Comparison of ENCODE assay signal across 1 cellular context in the genomic region with DNA sequence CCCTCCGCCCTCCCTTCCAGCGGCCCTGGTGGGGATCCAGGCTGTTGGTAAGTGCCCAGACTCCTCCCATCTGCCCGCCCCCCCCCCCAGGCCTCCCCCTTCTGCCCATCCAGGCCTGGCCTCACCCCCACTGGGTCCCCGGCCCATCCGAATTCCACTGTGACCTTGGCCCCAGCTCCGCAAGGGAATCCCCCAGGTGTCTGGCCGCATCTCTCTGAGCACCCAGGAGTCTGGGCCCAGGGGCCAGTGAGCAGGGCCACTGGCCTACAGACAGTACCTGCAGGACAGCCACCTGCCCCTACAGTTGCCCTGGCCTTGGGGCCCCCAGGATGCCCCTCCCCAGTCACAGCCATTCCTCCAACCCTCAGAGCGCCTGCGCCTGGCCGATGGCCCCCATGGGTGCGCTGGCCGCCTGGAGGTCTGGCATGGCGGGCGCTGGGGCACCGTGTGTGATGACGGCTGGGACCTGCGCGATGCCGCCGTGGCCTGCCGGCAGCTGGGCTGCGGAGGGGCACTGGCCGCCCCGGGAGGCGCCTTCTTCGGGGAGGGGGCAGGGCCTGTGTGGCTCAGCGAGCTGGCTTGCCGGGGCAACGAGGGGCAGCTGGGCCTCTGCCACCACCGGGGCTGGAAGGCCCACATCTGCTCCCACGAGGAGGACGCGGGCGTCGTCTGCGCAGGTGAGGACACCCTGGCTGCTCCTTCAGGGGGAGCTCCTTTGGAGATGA.
A peak's percentile ranks its signal among the peaks of the same experiment; 100 is the strongest.
TF ChIP-seq lines count a peak whose summit lies in the region.

No MANE protein-coding gene starts in this region.

TF ChIP-seq in HepG2, 621 proteins besides CTCF, POLR2A, EP300 and RAD21:
- TF ChIP-seq RELA (CRISPR knock-in tag; IDR thresholded peaks at IDR 0.05) (no peak), AGO2 (optimal IDR thresholded peaks at IDR 0.05; ENCODE audit: low read depth, low read length) (peak; percentile 20), ZNF3 (CRISPR knock-in tag; IDR thresholded peaks at IDR 0.05) (no peak), KDM6A (CRISPR knock-in tag; IDR thresholded peaks at IDR 0.05; ENCODE audit: low read depth) (no peak), ISX (CRISPR knock-in tag; conservative IDR thresholded peaks at IDR 0.05) (no peak), POLR2AphosphoS2 (IDR thresholded peaks at IDR 0.05; ENCODE audit: low read depth, low read length) (no peak), ARHGAP35 (CRISPR knock-in tag; IDR thresholded peaks at IDR 0.05; ENCODE audit: borderline replicate concordance) (no peak), ATF7-NPFF (CRISPR knock-in tag; IDR thresholded peaks at IDR 0.05; ENCODE audit: low read depth) (no peak), ZNF256 (CRISPR knock-in tag; conservative IDR thresholded peaks at IDR 0.05) (no peak)
- TF ChIP-seq, protein P1, sequence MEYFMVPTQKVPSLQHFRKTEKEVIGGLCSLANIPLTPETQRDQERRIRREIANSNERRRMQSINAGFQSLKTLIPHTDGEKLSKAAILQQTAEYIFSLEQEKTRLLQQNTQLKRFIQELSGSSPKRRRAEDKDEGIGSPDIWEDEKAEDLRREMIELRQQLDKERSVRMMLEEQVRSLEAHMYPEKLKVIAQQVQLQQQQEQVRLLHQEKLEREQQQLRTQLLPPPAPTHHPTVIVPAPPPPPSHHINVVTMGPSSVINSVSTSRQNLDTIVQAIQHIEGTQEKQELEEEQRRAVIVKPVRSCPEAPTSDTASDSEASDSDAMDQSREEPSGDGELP (IDR thresholded peaks at IDR 0.05; ENCODE audit: borderline replicate concordance, low read depth) = no peak
- TF ChIP-seq, protein P2, sequence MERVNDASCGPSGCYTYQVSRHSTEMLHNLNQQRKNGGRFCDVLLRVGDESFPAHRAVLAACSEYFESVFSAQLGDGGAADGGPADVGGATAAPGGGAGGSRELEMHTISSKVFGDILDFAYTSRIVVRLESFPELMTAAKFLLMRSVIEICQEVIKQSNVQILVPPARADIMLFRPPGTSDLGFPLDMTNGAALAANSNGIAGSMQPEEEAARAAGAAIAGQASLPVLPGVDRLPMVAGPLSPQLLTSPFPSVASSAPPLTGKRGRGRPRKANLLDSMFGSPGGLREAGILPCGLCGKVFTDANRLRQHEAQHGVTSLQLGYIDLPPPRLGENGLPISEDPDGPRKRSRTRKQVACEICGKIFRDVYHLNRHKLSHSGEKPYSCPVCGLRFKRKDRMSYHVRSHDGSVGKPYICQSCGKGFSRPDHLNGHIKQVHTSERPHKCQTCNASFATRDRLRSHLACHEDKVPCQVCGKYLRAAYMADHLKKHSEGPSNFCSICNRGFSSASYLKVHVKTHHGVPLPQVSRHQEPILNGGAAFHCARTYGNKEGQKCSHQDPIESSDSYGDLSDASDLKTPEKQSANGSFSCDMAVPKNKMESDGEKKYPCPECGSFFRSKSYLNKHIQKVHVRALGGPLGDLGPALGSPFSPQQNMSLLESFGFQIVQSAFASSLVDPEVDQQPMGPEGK (CRISPR knock-in tag; IDR thresholded peaks at IDR 0.05) = peak; percentile 14; the same call in 1 of the 2 replicates
- TF ChIP-seq, protein P3, sequence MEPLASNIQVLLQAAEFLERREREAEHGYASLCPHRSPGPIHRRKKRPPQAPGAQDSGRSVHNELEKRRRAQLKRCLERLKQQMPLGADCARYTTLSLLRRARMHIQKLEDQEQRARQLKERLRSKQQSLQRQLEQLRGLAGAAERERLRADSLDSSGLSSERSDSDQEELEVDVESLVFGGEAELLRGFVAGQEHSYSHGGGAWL (CRISPR knock-in tag; IDR thresholded peaks at IDR 0.05) = no peak
- TF ChIP-seq, protein P4, sequence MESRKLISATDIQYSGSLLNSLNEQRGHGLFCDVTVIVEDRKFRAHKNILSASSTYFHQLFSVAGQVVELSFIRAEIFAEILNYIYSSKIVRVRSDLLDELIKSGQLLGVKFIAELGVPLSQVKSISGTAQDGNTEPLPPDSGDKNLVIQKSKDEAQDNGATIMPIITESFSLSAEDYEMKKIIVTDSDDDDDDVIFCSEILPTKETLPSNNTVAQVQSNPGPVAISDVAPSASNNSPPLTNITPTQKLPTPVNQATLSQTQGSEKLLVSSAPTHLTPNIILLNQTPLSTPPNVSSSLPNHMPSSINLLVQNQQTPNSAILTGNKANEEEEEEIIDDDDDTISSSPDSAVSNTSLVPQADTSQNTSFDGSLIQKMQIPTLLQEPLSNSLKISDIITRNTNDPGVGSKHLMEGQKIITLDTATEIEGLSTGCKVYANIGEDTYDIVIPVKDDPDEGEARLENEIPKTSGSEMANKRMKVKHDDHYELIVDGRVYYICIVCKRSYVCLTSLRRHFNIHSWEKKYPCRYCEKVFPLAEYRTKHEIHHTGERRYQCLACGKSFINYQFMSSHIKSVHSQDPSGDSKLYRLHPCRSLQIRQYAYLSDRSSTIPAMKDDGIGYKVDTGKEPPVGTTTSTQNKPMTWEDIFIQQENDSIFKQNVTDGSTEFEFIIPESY (CRISPR knock-in tag; IDR thresholded peaks at IDR 0.05) = 0 out of 2 replicates have a peak, but pooled peaks have one; percentile 51
- TF ChIP-seq, protein P5, sequence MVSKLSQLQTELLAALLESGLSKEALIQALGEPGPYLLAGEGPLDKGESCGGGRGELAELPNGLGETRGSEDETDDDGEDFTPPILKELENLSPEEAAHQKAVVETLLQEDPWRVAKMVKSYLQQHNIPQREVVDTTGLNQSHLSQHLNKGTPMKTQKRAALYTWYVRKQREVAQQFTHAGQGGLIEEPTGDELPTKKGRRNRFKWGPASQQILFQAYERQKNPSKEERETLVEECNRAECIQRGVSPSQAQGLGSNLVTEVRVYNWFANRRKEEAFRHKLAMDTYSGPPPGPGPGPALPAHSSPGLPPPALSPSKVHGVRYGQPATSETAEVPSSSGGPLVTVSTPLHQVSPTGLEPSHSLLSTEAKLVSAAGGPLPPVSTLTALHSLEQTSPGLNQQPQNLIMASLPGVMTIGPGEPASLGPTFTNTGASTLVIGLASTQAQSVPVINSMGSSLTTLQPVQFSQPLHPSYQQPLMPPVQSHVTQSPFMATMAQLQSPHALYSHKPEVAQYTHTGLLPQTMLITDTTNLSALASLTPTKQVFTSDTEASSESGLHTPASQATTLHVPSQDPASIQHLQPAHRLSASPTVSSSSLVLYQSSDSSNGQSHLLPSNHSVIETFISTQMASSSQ (IDR thresholded peaks at IDR 0.05; ENCODE audit: low read depth) = no peak
- TF ChIP-seq, protein P5 (CRISPR knock-in tag; IDR thresholded peaks at IDR 0.05; ENCODE audit: borderline replicate concordance) = no peak
